24 cellular contexts compared by ENCODE assay signal in genomic region chr12:10197879-10198278, GRCh38. TPM values are rescaled to one million over a fixed set of nuclear protein-coding genes. Genes with fewer than 3 reads are reported as not detected.
"Had no signal": no experiment of that assay in that cellular context is flagged by ENCODE, and none has a peak within 500 bp of the region (broad histone marks: within the 10 kb centered on the region; RNA-seq: fewer than 3 reads in every experiment).

No MANE protein-coding gene starts in this region.

- H3K27ac Mint-ChIP-seq: naive B cell had no signal

- H3K4me1 Mint-ChIP-seq: neural crest cell had no signal

- H3K4me3 ChIP-seq: esophagus squamous epithelium, gastroesophageal sphincter, hepatocyte, sigmoid colon, skin epidermis, stomach, thoracic aorta, transverse colon had no signal

- H3K79me2 ChIP-seq: hepatocyte had no signal

- H3K4me3 Mint-ChIP-seq: neural crest cell had no signal

- H3K9me3 Mint-ChIP-seq: neural crest cell had no signal

- H3K4me2 ChIP-seq: hepatocyte had no signal

- H3K36me3 ChIP-seq: esophagus squamous epithelium, gastroesophageal sphincter, sigmoid colon, stomach, thoracic aorta, transverse colon had no signal

- H2AFZ ChIP-seq: hepatocyte had no signal

- H3K27me3 ChIP-seq: gastroesophageal sphincter, hepatocyte, sigmoid colon, stomach had no signal

- H3K27ac ChIP-seq: esophagus squamous epithelium, gastroesophageal sphincter, hepatocyte, sigmoid colon, skin epidermis, stomach, thoracic aorta, transverse colon had no signal

- H3K36me3 Mint-ChIP-seq: naive B cell had no signal

- DNase-seq: cortex of kidney; esophagus squamous epithelium; foreskin fibroblast; kidney glomerular epithelial cell; mesendoderm; naive B cell; posterior cingulate gyrus; sigmoid colon; stimulated activated CD4-positive, alpha-beta T cell treated with anti-CD3 and anti-CD28 coated beads, Interleukin-2, amount 100 ng/mL, for 24 hours; stimulated activated CD4-positive, alpha-beta T cell treated with anti-CD3 and anti-CD28 coated beads, Interleukin-4, amount 100 ng/mL, for 4 hours; stimulated activated naive CD4-positive, alpha-beta T cell; stomach; substantia nigra; transverse colon had no signal

- H3K9me3 ChIP-seq: esophagus squamous epithelium, gastroesophageal sphincter, sigmoid colon, stomach, thoracic aorta, transverse colon had no signal

- H3K4me1 ChIP-seq: esophagus squamous epithelium, gastroesophageal sphincter, sigmoid colon, stomach, transverse colon had no signal

- ATAC-seq: gastroesophageal sphincter had no signal

RNA-seq across cellular contexts. Expression of gene TMEM52B, which starts 19.0 kb away (rescaled TPM):
- total RNA-seq: epithelial cell of proximal tubule, esophagus squamous epithelium, lung microvascular endothelial cell, neural crest cell, osteocyte, pulmonary artery endothelial cell, sigmoid colon, transverse colon had no signal
- polyA plus RNA-seq: liver had no signal

RNA-seq across cellular contexts. Expression of gene OLR1, which starts 25.9 kb away (rescaled TPM):
- total RNA-seq: epithelial cell of proximal tubule, lung microvascular endothelial cell, neural crest cell, osteocyte, pulmonary artery endothelial cell had no signal
